In the genomic region with DNA sequence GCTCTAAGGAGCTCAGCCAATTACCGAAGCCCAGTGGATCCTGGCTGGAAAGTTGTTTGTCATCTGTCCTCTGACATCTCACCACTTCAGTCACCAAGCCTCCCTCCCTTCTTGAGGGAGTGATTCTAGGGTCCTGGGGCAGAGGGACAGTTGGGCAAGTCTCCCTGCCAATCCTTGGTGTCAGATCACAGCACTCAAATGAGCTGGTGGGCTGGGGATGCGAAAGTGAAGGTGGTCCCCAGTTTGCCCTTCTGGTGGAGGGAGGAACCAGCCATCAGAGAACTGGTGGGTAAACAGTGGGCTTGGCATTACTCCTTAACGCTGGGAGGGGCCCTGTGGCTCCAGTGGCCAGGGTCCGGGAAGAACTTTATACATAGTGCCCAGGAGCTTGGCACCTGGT, we compare ENCODE assay signal across 29 cellular contexts. TPM values are rescaled to one million over a fixed set of nuclear protein-coding genes. Genes with fewer than 3 reads are reported as not detected.
"Had no signal": no experiment of that assay in that cellular context is flagged by ENCODE, and none has a peak within 500 bp of the region (broad histone marks: within the 10 kb centered on the region; RNA-seq: fewer than 3 reads in every experiment).

No MANE protein-coding gene starts in this region.

- ATAC-seq: foreskin keratinocyte; gastroesophageal sphincter; heart left ventricle; mucosa of descending colon; natural killer cell treated with Interleukin-12 subunit alpha and Interleukin-12 subunit beta and Interleukin-15 and Interleukin-18, amount 100 ng/mL, for 72 hours; sciatic nerve; stimulated activated effector memory CD8-positive, alpha-beta T cell treated with anti-CD3 and anti-CD28 coated beads, Interleukin-12 subunit alpha, Interleukin-12 subunit beta, amount 100 ng/mL, for 72 hours had no signal

- H3K9me3 Mint-ChIP-seq: memory B cell; mesothelial cell of epicardium; natural killer cell treated with Interleukin-12 subunit alpha and Interleukin-12 subunit beta and Interleukin-15 and Interleukin-18, amount 100 ng/mL, for 72 hours; neural progenitor cell; stimulated activated effector memory CD8-positive, alpha-beta T cell treated with anti-CD3 and anti-CD28 coated beads, Interleukin-12 subunit alpha, Interleukin-12 subunit beta, amount 100 ng/mL, for 72 hours had no signal

- H3K36me3 Mint-ChIP-seq: memory B cell; mesothelial cell of epicardium; natural killer cell treated with Interleukin-12 subunit alpha and Interleukin-12 subunit beta and Interleukin-15 and Interleukin-18, amount 100 ng/mL, for 72 hours; neural progenitor cell; stimulated activated effector memory CD8-positive, alpha-beta T cell treated with anti-CD3 and anti-CD28 coated beads, Interleukin-12 subunit alpha, Interleukin-12 subunit beta, amount 100 ng/mL, for 72 hours had no signal

- H3K27ac Mint-ChIP-seq: memory B cell; mesothelial cell of epicardium; naive B cell; natural killer cell treated with Interleukin-12 subunit alpha and Interleukin-12 subunit beta and Interleukin-15 and Interleukin-18, amount 100 ng/mL, for 72 hours; neural progenitor cell; stimulated activated effector memory CD8-positive, alpha-beta T cell treated with anti-CD3 and anti-CD28 coated beads, Interleukin-12 subunit alpha, Interleukin-12 subunit beta, amount 100 ng/mL, for 72 hours had no signal

- DNase-seq: cortex of kidney; effector memory CD4-positive, alpha-beta T cell; foreskin keratinocyte; heart left ventricle; kidney glomerular epithelial cell; mucosa of descending colon; naive B cell; stimulated activated CD4-positive, alpha-beta T cell treated with anti-CD3 and anti-CD28 coated beads, Interleukin-12 subunit alpha, Interleukin-12 subunit beta, amount 100 ng/mL, for 4 hours; stimulated activated CD4-positive, alpha-beta T cell treated with anti-CD3 and anti-CD28 coated beads, Interleukin-1b, Interleukin-23, amount 100 ng/mL, for 48 hours; stimulated activated CD4-positive, alpha-beta T cell treated with anti-CD3 and anti-CD28 coated beads, Interleukin-4, amount 100 ng/mL, for 1 hour; stimulated activated naive CD4-positive, alpha-beta T cell treated with Interleukin-2 at 50 U/mL for 16 hours; stomach; testis; tibial artery; upper lobe of left lung had no signal

- H3K27ac ChIP-seq: esophagus muscularis mucosa, foreskin keratinocyte, gastroesophageal sphincter, heart left ventricle, hepatocyte, neural progenitor cell, prostate gland, right atrium auricular region, stomach, testis, tibial artery, upper lobe of left lung had no signal

- H3K4me3 Mint-ChIP-seq: memory B cell; mesothelial cell of epicardium; naive B cell; natural killer cell treated with Interleukin-12 subunit alpha and Interleukin-12 subunit beta and Interleukin-15 and Interleukin-18, amount 100 ng/mL, for 72 hours; neural progenitor cell; stimulated activated effector memory CD8-positive, alpha-beta T cell treated with anti-CD3 and anti-CD28 coated beads, Interleukin-12 subunit alpha, Interleukin-12 subunit beta, amount 100 ng/mL, for 72 hours had no signal

RNA-seq across cellular contexts. Expression of a gene that starts 4.4 kb away (rescaled TPM):
- total RNA-seq: dermis microvascular lymphatic vessel endothelial cell; endothelial cell of umbilical vein; liver; natural killer cell treated with Interleukin-12 subunit alpha and Interleukin-12 subunit beta and Interleukin-15 and Interleukin-18, amount 100 ng/mL, for 72 hours had no signal
